ENCODE assay signal across 23 cellular contexts in the genomic region with DNA sequence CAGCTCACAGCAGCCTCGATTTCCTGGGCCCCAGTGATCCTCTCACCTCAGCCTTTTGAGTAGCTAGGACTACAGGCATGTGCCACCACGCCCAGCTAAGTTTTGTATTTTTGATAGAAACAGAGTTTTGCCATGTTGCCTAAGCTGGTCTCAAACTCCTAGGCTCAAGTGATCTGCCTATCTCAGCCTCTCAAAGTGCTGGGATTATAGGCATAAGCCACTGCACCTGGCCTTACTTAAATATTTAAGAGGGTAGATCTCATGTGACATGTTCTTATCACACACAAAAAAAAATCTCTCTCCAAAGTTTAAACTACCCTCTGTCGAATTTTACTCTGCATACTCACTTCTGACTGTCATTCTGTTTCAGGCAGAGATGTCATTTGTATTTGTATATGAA.
"Had no signal": no experiment of that assay in that cellular context is flagged by ENCODE, and none has a peak within 500 bp of the region (broad histone marks: within the 10 kb centered on the region; RNA-seq: fewer than 3 reads in every experiment).

No MANE protein-coding gene starts in this region.

- H3K9me3 Mint-ChIP-seq: endodermal cell, memory B cell, nephron progenitor cell, type B pancreatic cell had no signal

- H3K27me3 Mint-ChIP-seq: type B pancreatic cell had no signal

- H3K4me3 Mint-ChIP-seq: endodermal cell; memory B cell; naive thymus-derived CD4-positive, alpha-beta T cell; nephron progenitor cell; type B pancreatic cell had no signal

- H3K27ac ChIP-seq: coronary artery, gastrocnemius medialis, left lung, lower lobe of right lung, psoas muscle, stomach, thoracic aorta had no signal

- H3K36me3 Mint-ChIP-seq: memory B cell, type B pancreatic cell had no signal

- H3K36me3 ChIP-seq: gastrocnemius medialis, left lung, lower lobe of right lung, stomach, thoracic aorta had no signal

- H3K4me1 Mint-ChIP-seq: memory B cell had no signal

- H3K9me3 ChIP-seq: gastrocnemius medialis, left lung, lower lobe of right lung, psoas muscle, stomach, thoracic aorta had no signal

- H3K4me3 ChIP-seq: coronary artery, gastrocnemius medialis, left lung, lower lobe of right lung, psoas muscle, skin epidermis, stomach, thoracic aorta had no signal

- H3K4me1 ChIP-seq: lower lobe of right lung, psoas muscle had no signal

- FAIRE-seq: endothelial cell of umbilical vein, urothelium cell line had no signal

- DNase-seq: effector CD4-positive, alpha-beta T cell; endodermal cell; erythroblast; gastrocnemius medialis; islet precursor cell; left lung; lower lobe of right lung; naive thymus-derived CD4-positive, alpha-beta T cell; nephron progenitor cell; psoas muscle; retina; stimulated activated CD4-positive, alpha-beta T cell treated with anti-CD3 and anti-CD28 coated beads, Interleukin-12 subunit alpha, Interleukin-12 subunit beta, amount 100 ng/mL, for 4 hours; stimulated activated naive CD4-positive, alpha-beta T cell; stomach; substantia nigra had no signal

- H3K27me3 ChIP-seq: gastrocnemius medialis, left lung, stomach had no signal

- ATAC-seq: gastrocnemius medialis; left lung; lower lobe of right lung; naive thymus-derived CD4-positive, alpha-beta T cell; psoas muscle; sciatic nerve had no signal

- H3K27ac Mint-ChIP-seq: endodermal cell; memory B cell; naive thymus-derived CD4-positive, alpha-beta T cell; type B pancreatic cell had no signal
